In the genomic region with DNA sequence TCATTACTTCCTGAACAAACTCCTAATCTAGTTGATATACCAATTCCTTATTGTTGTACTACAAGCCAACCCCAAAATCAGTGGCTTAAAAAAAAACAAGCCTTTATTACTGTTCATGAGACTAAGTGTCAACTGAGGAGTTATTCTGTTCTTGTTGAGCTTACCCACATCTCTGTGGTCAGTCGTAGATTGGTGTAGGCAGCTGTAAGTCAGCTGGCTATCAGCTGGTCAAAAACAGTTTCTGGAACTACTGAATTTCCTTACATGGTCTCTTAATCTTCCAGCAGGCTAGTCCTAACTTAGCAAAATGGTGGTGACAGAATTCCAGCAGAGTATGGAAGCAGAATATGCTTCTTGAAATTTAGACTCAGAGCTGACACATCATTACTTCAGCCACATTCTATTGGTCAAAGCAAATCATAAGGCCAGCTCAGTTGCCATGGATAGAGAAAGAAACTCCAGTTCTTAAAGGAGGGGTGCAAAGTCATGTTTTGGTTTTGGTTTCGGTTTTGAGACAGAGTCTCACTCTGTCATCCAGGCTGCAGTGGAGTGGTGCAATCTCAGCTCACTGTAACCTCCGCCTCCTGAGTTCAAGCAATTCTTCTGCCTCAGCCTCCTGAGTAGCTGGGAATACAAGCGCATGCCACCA, we compare ENCODE assay signal across 12 cellular contexts.
A peak's percentile ranks its signal among the peaks of the same experiment; 100 is the strongest.
DNase-seq lines count a peak whose midpoint lies in the region; FAIRE-seq and TF ChIP-seq lines count a peak whose summit lies in the region.
"Had no signal": no experiment of that assay in that cellular context is flagged by ENCODE, and none has a peak within 500 bp of the region (broad histone marks: within the 10 kb centered on the region; RNA-seq: fewer than 3 reads in every experiment).

No MANE protein-coding gene starts in this region.

- H3K4ac ChIP-seq in mesenchymal stem cell (ENCODE audit: low read depth in 1 of 2, low read length in 2 of 2), result no peak overlapping the region

- TF ChIP-seq CTCF in GM12865 (IDR thresholded peaks at IDR 0.05; ENCODE audit: insufficient read depth, low read depth, low read length, missing control alignments), result no peak
- TF ChIP-seq CTCF in astrocyte (IDR thresholded peaks at IDR 0.05; ENCODE audit: insufficient read depth, low read depth, low read length), result no peak

- no peak for FAIRE-seq in astrocyte (lab: Jason Lieb, UNC)

- no peaks in the 10 kb centered on the region for H3K27me3 ChIP-seq in Karpas-422 (ENCODE audit: low read length)
- no peaks in the 10 kb centered on the region for H3K27me3 ChIP-seq in astrocyte (ENCODE audit: insufficient read depth, low read length)
- no peaks in the 10 kb centered on the region for H3K27me3 ChIP-seq in mesenchymal stem cell (ENCODE audit: control insufficient read depth in 1 of 2, insufficient read depth in 1 of 2, low read length in 2 of 2)

- H3K79me1 ChIP-seq in mesenchymal stem cell (replicated peaks; ENCODE audit: low read length, poor library complexity, severe bottlenecking), result no peaks in the 10 kb centered on the region

- H4K91ac ChIP-seq in mesenchymal stem cell (ENCODE audit: low read length), result no peak overlapping the region

- H3K14ac ChIP-seq in mesenchymal stem cell (ENCODE audit: low read length in 2 of 2), result no peak overlapping the region

- H3K36me3 Mint-ChIP-seq in astrocyte (ENCODE audit: low read depth, unreplicated experiment), result no peaks in the 10 kb centered on the region
- H3K36me3 Mint-ChIP-seq: stimulated activated naive B cell treated with anti-CD40 and anti-IgM and Interleukin-4, amounts not matched to agents 10 μg/mL and 1 μg/mL and 100 μg/mL, for 72 hours had no signal

- H3K4me2 ChIP-seq in Karpas-422 (ENCODE audit: low read depth, low read length, poor library complexity, severe bottlenecking), result peak overlapping the region; percentile 26
- H3K4me2 ChIP-seq in astrocyte (ENCODE audit: low read length), result no peak overlapping the region
- no peak overlapping the region for H3K4me2 ChIP-seq in mesenchymal stem cell (ENCODE audit: low read length, poor library complexity, severe bottlenecking)

- peaks cover 2% of the 10 kb centered on the region for H3K4me1 Mint-ChIP-seq in astrocyte (ENCODE audit: low read depth, unreplicated experiment)
- H3K4me1 Mint-ChIP-seq: stimulated activated naive B cell treated with anti-CD40 and anti-IgM and Interleukin-4, amounts not matched to agents 10 μg/mL and 1 μg/mL and 100 μg/mL, for 72 hours had no signal

- H2AFZ ChIP-seq in Karpas-422 (ENCODE audit: low read length) (peak overlapping the region; percentile 19), astrocyte (ENCODE audit: low read depth, low read length) (peak overlapping the region; percentile 23), mesenchymal stem cell (ENCODE audit: low read depth, low read length) (no peak overlapping the region)

- H3K27me3 Mint-ChIP-seq in astrocyte (ENCODE audit: low read depth, unreplicated experiment), result no peaks in the 10 kb centered on the region
- H3K27me3 Mint-ChIP-seq: stimulated activated naive B cell treated with anti-CD40 and anti-IgM and Interleukin-4, amounts not matched to agents 10 μg/mL and 1 μg/mL and 100 μg/mL, for 72 hours had no signal

- H3K9me2 ChIP-seq in Karpas-422 (replicated peaks; ENCODE audit: insufficient read depth, low read length), result no peaks in the 10 kb centered on the region

- no peak overlapping the region for H2BK12ac ChIP-seq in mesenchymal stem cell (ENCODE audit: low read length in 2 of 2)

- H2AK5ac ChIP-seq in mesenchymal stem cell (ENCODE audit: low read length, severe bottlenecking), result no peak overlapping the region

- no peak overlapping the region for H3K4me3 Mint-ChIP-seq in astrocyte (ENCODE audit: unreplicated experiment)
- H3K4me3 Mint-ChIP-seq: stimulated activated naive B cell treated with anti-CD40 and anti-IgM and Interleukin-4, amounts not matched to agents 10 μg/mL and 1 μg/mL and 100 μg/mL, for 72 hours had no signal

- peaks cover 10% of the 10 kb centered on the region for H3K9me3 Mint-ChIP-seq in astrocyte (ENCODE audit: unreplicated experiment)

- H3K27ac Mint-ChIP-seq in astrocyte (ENCODE audit: unreplicated experiment), result peak overlapping the region; percentile 10
- H3K27ac Mint-ChIP-seq: stimulated activated naive B cell treated with anti-CD40 and anti-IgM and Interleukin-4, amounts not matched to agents 10 μg/mL and 1 μg/mL and 100 μg/mL, for 72 hours had no signal

- DNase-seq in GM12865 (ENCODE audit: low read depth) (peak; percentile 6), Karpas-422 (no peak), astrocyte (ENCODE audit: low read depth) (no peak), mesenchymal stem cell (peak; percentile 78), amniotic stem cell (lab: John Stamatoyannopoulos, UW) (no peak), DMS114 treated with DMSO at 0.1 percent for 48 hours (lab: John Stamatoyannopoulos, UW; ENCODE audit: unreplicated experiment) (no peak), globus pallidus (ENCODE audit: low spot score) (no peak)
- DNase-seq in activated CD8-positive, alpha-beta memory T cell treated with anti-CD3 and anti-CD28 coated beads for 24 hours, result no peak
- DNase-seq: mucosa of descending colon; NCI-H446; stimulated activated naive B cell treated with anti-CD40 and anti-IgM and Interleukin-4, amounts not matched to agents 10 μg/mL and 1 μg/mL and 100 μg/mL, for 72 hours had no signal

- H2BK5ac ChIP-seq in mesenchymal stem cell (ENCODE audit: low read depth, low read length, poor library complexity, severe bottlenecking), result no peak overlapping the region

- 96% methylated on average over 4 of the region's 4 CpGs for WGBS in mesenchymal stem cell

- H4K20me1 ChIP-seq in Karpas-422 (ENCODE audit: insufficient read depth, low read depth, low read length) (no peaks in the 10 kb centered on the region), astrocyte (ENCODE audit: insufficient read depth, low read length) (no peaks in the 10 kb centered on the region)

- no peak overlapping the region for H3K9ac ChIP-seq in Karpas-422 (ENCODE audit: low read length)
- no peak overlapping the region for H3K9ac ChIP-seq in astrocyte (ENCODE audit: low read length)
- peak overlapping the region; percentile 40 for H3K9ac ChIP-seq in mesenchymal stem cell (ENCODE audit: low read length)

- H3K4me3 ChIP-seq in GM12865 (ENCODE audit: low read depth, low read length), result no peak overlapping the region
- peak overlapping the region; percentile 9; the same call in 1 of the 2 replicates for H3K4me3 ChIP-seq in Karpas-422 (ENCODE audit: low read length)
- H3K4me3 ChIP-seq in astrocyte (ENCODE audit: insufficient read depth, low read depth, low read length), result no peak overlapping the region
- peak overlapping the region in 1 of 2 experiments; percentile 30 for H3K4me3 ChIP-seq in mesenchymal stem cell (ENCODE audit: insufficient read depth in 1 of 2, low read depth in 1 of 2, low read length in 2 of 2)
- H3K4me3 ChIP-seq: HAP-1, mucosa of descending colon had no signal

- no peak overlapping the region for H2BK120ac ChIP-seq in mesenchymal stem cell (ENCODE audit: low read depth, low read length)

- no peak overlapping the region for H3K23ac ChIP-seq in mesenchymal stem cell (ENCODE audit: low read length in 2 of 2)

- H4K8ac ChIP-seq in mesenchymal stem cell (ENCODE audit: low read length), result peak overlapping the region; percentile 39

- no peak overlapping the region for H3K18ac ChIP-seq in mesenchymal stem cell (ENCODE audit: low read depth in 1 of 2, low read length in 2 of 2)

- H3K79me2 ChIP-seq in Karpas-422 (ENCODE audit: low read length) (no peaks in the 10 kb centered on the region), astrocyte (ENCODE audit: insufficient read depth, low read length) (no peaks in the 10 kb centered on the region)

- H3K4me1 ChIP-seq in Karpas-422 (ENCODE audit: low read length) (peaks cover 18% of the 10 kb centered on the region), astrocyte (ENCODE audit: insufficient read depth, low read length) (no peaks in the 10 kb centered on the region), mesenchymal stem cell (ENCODE audit: control insufficient read depth, insufficient read depth, low read depth, low read length) (no peaks in the 10 kb centered on the region)
- H3K4me1 ChIP-seq: HAP-1 had no signal

- H3K36me3 ChIP-seq in Karpas-422 (ENCODE audit: insufficient read depth, low read length) (no peaks in the 10 kb centered on the region), astrocyte (ENCODE audit: insufficient read depth, low read length) (no peaks in the 10 kb centered on the region), mesenchymal stem cell (ENCODE audit: control insufficient read depth in 1 of 2, insufficient read depth in 2 of 2, low read depth in 1 of 2, low read length in 2 of 2) (no peaks in the 10 kb centered on the region)
- H3K36me3 ChIP-seq: HAP-1 had no signal

- H3K9me3 ChIP-seq in Karpas-422 (ENCODE audit: low read length) (no peaks in the 10 kb centered on the region), astrocyte (ENCODE audit: insufficient read depth, low read depth, low read length) (no peaks in the 10 kb centered on the region), mesenchymal stem cell (ENCODE audit: control insufficient read depth, low read length) (peaks cover 9% of the 10 kb centered on the region)
- H3K9me3 ChIP-seq: mucosa of descending colon had no signal

- no peak overlapping the region for H3K27ac ChIP-seq in Karpas-422 (ENCODE audit: low read length)
- no peak overlapping the region for H3K27ac ChIP-seq in astrocyte (ENCODE audit: low read depth, low read length)
- H3K27ac ChIP-seq in mesenchymal stem cell (ENCODE audit: low read length, poor library complexity, severe bottlenecking), result no peak overlapping the region

- no peak overlapping the region for H2BK15ac ChIP-seq in mesenchymal stem cell (ENCODE audit: low read depth, poor library complexity, severe bottlenecking)

Comparison
In these comparisons a context has a peak if more than half of its experiments do, and no peak if none do; other contexts are left out.
1. DNase-seq: peak in GM12865 (single experiment) and mesenchymal stem cell (single experiment); none in Karpas-422 (single experiment), astrocyte (single experiment), amniotic stem cell (single experiment), DMS114 treated with DMSO at 0.1 percent for 48 hours (single experiment), globus pallidus (single experiment) and activated CD8-positive, alpha-beta memory T cell treated with anti-CD3 and anti-CD28 coated beads for 24 hours (single experiment).